In genomic region chr1:203305809-203306088, GRCh38 we compare ENCODE assay signal across 2 cellular contexts.
TF ChIP-seq lines count a peak whose summit lies in the region.

No MANE protein-coding gene starts in this region.

TF ChIP-seq in K562, 482 proteins besides CTCF, POLR2A, EP300 and RAD21 (continued from another document and continues in another):
- TF ChIP-seq CREB3L1 (IDR thresholded peaks at IDR 0.05; ENCODE audit: borderline replicate concordance, low read depth) (no peak), GMEB1 (CRISPR knock-in tag; IDR thresholded peaks at IDR 0.05) (no peak), HCFC1 (IDR thresholded peaks at IDR 0.05; ENCODE audit: low read depth, low read length) (no peak), NR3C1 (CRISPR knock-in tag; IDR thresholded peaks at IDR 0.05) (no peak), ETS1 (conservative IDR thresholded peaks at IDR 0.05; ENCODE audit: control insufficient read depth, low read depth, low read length) (no peak), GABPB2 (CRISPR knock-in tag; conservative IDR thresholded peaks at IDR 0.05) (no peak), ETV1 (tag; conservative IDR thresholded peaks at IDR 0.05; ENCODE audit: low read depth) (no peak), ZNF507 (tag; conservative IDR thresholded peaks at IDR 0.05) (no peak), ATF6 (CRISPR knock-in tag; IDR thresholded peaks at IDR 0.05) (no peak), TAF7 (tag; IDR thresholded peaks at IDR 0.05) (no peak), LEF1 (IDR thresholded peaks at IDR 0.05) (no peak), MED1 (CRISPR knock-in tag; IDR thresholded peaks at IDR 0.05; ENCODE audit: borderline replicate concordance) (no peak), ZNF165 (CRISPR knock-in tag; IDR thresholded peaks at IDR 0.05; ENCODE audit: borderline replicate concordance) (no peak)

TF ChIP-seq in HepG2, 621 proteins besides CTCF, POLR2A, EP300 and RAD21 (continued from another document and continues in another):
- no peak for TF ChIP-seq HOMEZ (CRISPR knock-in tag; IDR thresholded peaks at IDR 0.05; ENCODE audit: low read depth)
- TF ChIP-seq ZNF83 (CRISPR knock-in tag; IDR thresholded peaks at IDR 0.05; ENCODE audit: borderline replicate concordance), result no peak
- TF ChIP-seq SMAD9 (CRISPR knock-in tag; IDR thresholded peaks at IDR 0.05), result no peak
- TF ChIP-seq KAT8 (CRISPR knock-in tag; IDR thresholded peaks at IDR 0.05), result 0 out of 2 replicates have a peak, but pooled peaks have one; percentile 7
- no peak for TF ChIP-seq ZNF124 (CRISPR knock-in tag; IDR thresholded peaks at IDR 0.05)
- TF ChIP-seq SMC3 (IDR thresholded peaks at IDR 0.05; ENCODE audit: low read length), result no peak
- TF ChIP-seq GLMP (CRISPR knock-in tag; IDR thresholded peaks at IDR 0.05; ENCODE audit: borderline replicate concordance), result no peak
- no peak for TF ChIP-seq ZNF740 (CRISPR knock-in tag; IDR thresholded peaks at IDR 0.05)
- 0 out of 2 replicates have a peak, but pooled peaks have one; percentile 55 for TF ChIP-seq ZBTB39 (CRISPR knock-in tag; IDR thresholded peaks at IDR 0.05)
- no peak for TF ChIP-seq ZNF136 (CRISPR knock-in tag; IDR thresholded peaks at IDR 0.05; ENCODE audit: low read depth)
- TF ChIP-seq ZNF580 (CRISPR knock-in tag; IDR thresholded peaks at IDR 0.05; ENCODE audit: borderline replicate concordance, low read depth), result 0 out of 2 replicates have a peak, but pooled peaks have one; percentile 2
- TF ChIP-seq ZNF563 (CRISPR knock-in tag; IDR thresholded peaks at IDR 0.05), result 0 out of 2 replicates have a peak, but pooled peaks have one; percentile 12
- no peak for TF ChIP-seq ZBTB7B (CRISPR knock-in tag; IDR thresholded peaks at IDR 0.05)
- TF ChIP-seq TEAD3 (CRISPR knock-in tag; optimal IDR thresholded peaks at IDR 0.05; ENCODE audit: borderline replicate concordance), result no peak
- no peak for TF ChIP-seq ETS1 (CRISPR knock-in tag; IDR thresholded peaks at IDR 0.05)
- TF ChIP-seq PAF1 (CRISPR knock-in tag; IDR thresholded peaks at IDR 0.05), result no peak
- no peak for TF ChIP-seq CEBPB (IDR thresholded peaks at IDR 0.05; ENCODE audit: borderline replicate concordance, low read depth, low read length)
- TF ChIP-seq ONECUT2 (CRISPR knock-in tag; IDR thresholded peaks at IDR 0.05), result no peak
- TF ChIP-seq ZNF432 (CRISPR knock-in tag; IDR thresholded peaks at IDR 0.05; ENCODE audit: borderline replicate concordance), result no peak
- TF ChIP-seq YEATS4 (CRISPR knock-in tag; IDR thresholded peaks at IDR 0.05; ENCODE audit: borderline replicate concordance), result 0 out of 2 replicates have a peak, but pooled peaks have one; percentile 43
- TF ChIP-seq ZNF546 (CRISPR knock-in tag; conservative IDR thresholded peaks at IDR 0.05), result no peak
- TF ChIP-seq ZSCAN20 (CRISPR knock-in tag; IDR thresholded peaks at IDR 0.05; ENCODE audit: borderline replicate concordance), result no peak
- TF ChIP-seq ISL2 (CRISPR knock-in tag; IDR thresholded peaks at IDR 0.05), result peak; percentile 38; the same call in 1 of the 2 replicates
- no peak for TF ChIP-seq BCL3 (CRISPR knock-in tag; IDR thresholded peaks at IDR 0.05)
- no peak for TF ChIP-seq ZNF776 (CRISPR knock-in tag; IDR thresholded peaks at IDR 0.05)
- TF ChIP-seq ATF6 (CRISPR knock-in tag; conservative IDR thresholded peaks at IDR 0.05), result no peak
- no peak for TF ChIP-seq ZNF777 (CRISPR knock-in tag; IDR thresholded peaks at IDR 0.05)
- no peak for TF ChIP-seq MAFG (CRISPR knock-in tag; IDR thresholded peaks at IDR 0.05)
- TF ChIP-seq ZNF30 (CRISPR knock-in tag; IDR thresholded peaks at IDR 0.05), result peak; percentile 70; the same call in 1 of the 2 replicates
- no peak for TF ChIP-seq ZFP1 (CRISPR knock-in tag; IDR thresholded peaks at IDR 0.05)
- TF ChIP-seq ZNF263 (CRISPR knock-in tag; IDR thresholded peaks at IDR 0.05), result no peak; the same call in 1 of the 2 replicates
- no peak for TF ChIP-seq CERS6 (CRISPR knock-in tag; IDR thresholded peaks at IDR 0.05)
- no peak for TF ChIP-seq DDIT3 (CRISPR knock-in tag; IDR thresholded peaks at IDR 0.05)
- no peak for TF ChIP-seq CEBPG (CRISPR knock-in tag; IDR thresholded peaks at IDR 0.05)
- TF ChIP-seq CC2D1A (CRISPR knock-in tag; IDR thresholded peaks at IDR 0.05), result no peak
- 0 out of 2 replicates have a peak, but pooled peaks have one; percentile 5 for TF ChIP-seq AKAP8 (CRISPR knock-in tag; IDR thresholded peaks at IDR 0.05)
- TF ChIP-seq AGO2 (optimal IDR thresholded peaks at IDR 0.05; ENCODE audit: low read depth, low read length), result peak; percentile 77
- no peak for TF ChIP-seq ZNF337 (CRISPR knock-in tag; IDR thresholded peaks at IDR 0.05; ENCODE audit: borderline replicate concordance, low read depth)
- TF ChIP-seq ZFP36 (IDR thresholded peaks at IDR 0.05; ENCODE audit: borderline replicate concordance, low read depth, low read length, partially characterized antibody), result no peak
- TF ChIP-seq RFXANK (CRISPR knock-in tag; IDR thresholded peaks at IDR 0.05), result no peak
- no peak for TF ChIP-seq FOXP4 (CRISPR knock-in tag; IDR thresholded peaks at IDR 0.05)
- no peak for TF ChIP-seq ZNF562 (CRISPR knock-in tag; IDR thresholded peaks at IDR 0.05; ENCODE audit: borderline replicate concordance)
- TF ChIP-seq PAWR (CRISPR knock-in tag; IDR thresholded peaks at IDR 0.05; ENCODE audit: borderline replicate concordance), result no peak
- TF ChIP-seq ZNF143 (CRISPR knock-in tag; IDR thresholded peaks at IDR 0.05), result peak; percentile 38; the same call in 1 of the 2 replicates
- TF ChIP-seq ZNF879 (CRISPR knock-in tag; IDR thresholded peaks at IDR 0.05), result peak; percentile 78; the same call in 1 of the 2 replicates
- TF ChIP-seq ARNT (IDR thresholded peaks at IDR 0.05), result no peak
- 0 out of 2 replicates have a peak, but pooled peaks have one; percentile 70 for TF ChIP-seq GLI4 (CRISPR knock-in tag; IDR thresholded peaks at IDR 0.05; ENCODE audit: borderline replicate concordance)
- TF ChIP-seq ZFP82 (CRISPR knock-in tag; IDR thresholded peaks at IDR 0.05; ENCODE audit: borderline replicate concordance), result no peak
- TF ChIP-seq ZBTB21 (CRISPR knock-in tag; IDR thresholded peaks at IDR 0.05), result no peak
